In the genomic region with DNA sequence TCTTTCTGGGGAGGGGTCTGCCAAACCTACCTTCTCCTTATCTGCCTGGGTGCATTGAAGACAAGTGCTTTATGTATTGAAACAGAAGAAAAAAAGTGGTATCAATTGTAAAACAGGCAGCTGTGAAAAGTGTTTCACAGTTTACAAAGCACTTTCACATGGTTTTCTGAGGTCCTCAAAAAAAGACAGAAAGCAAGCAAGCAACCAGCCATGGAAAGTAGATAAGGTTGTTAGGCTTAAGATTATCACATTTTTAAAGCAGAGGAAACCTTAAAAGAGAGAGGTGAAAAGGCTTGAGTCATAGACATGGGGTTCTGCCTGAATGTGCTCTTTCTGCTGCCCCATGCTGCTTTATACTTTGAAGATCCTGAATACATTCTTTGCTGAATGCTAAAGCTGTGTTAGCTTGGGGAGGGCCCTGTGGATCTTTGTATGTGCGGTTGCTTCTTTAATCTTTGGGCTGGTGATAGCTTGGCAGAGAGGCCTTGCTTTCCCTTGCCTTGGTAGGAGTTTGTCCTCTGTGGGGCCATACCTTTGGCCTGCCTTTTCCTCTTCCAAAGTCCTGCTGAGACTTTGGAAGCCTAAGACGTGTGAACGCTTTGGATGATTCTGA, we compare ENCODE assay signal across 8 cellular contexts. TPM values are rescaled to one million over a fixed set of nuclear protein-coding genes. Genes with fewer than 3 reads are reported as not detected.
DNase-seq lines count a peak whose midpoint lies in the region; ATAC-seq and TF ChIP-seq lines count a peak whose summit lies in the region.

No MANE protein-coding gene starts in this region.

- H3K27me3 ChIP-seq in Caco-2 (replicated peaks; ENCODE audit: control insufficient read depth, insufficient read depth, low read length) (no peaks in the 10 kb centered on the region), duodenal mucosa (ENCODE audit: control insufficient read depth in 1 of 2, insufficient read depth in 2 of 2, low read length in 2 of 2) (no peaks in the 10 kb centered on the region), neuron (ENCODE audit: insufficient read depth, low read length) (no peaks in the 10 kb centered on the region)

- peak overlapping the region; percentile 69 to 88 for H3K9ac ChIP-seq in duodenal mucosa (ENCODE audit: low read depth in 1 of 2, low read length in 2 of 2)

- intact Hi-C loops in Caco-2 (cut with micrococcal nuclease; ENCODE audit: unreplicated experiment): loop anchor here (5.0 kb wide), 1 partner anchor 134 kb away; no protein-coding TSS in a partner anchor

- H3K27ac ChIP-seq in duodenal mucosa (ENCODE audit: low read depth, low read length): peak overlapping the region; percentile 0

- H3K27me3 Mint-ChIP-seq in Caco-2 (ENCODE audit: insufficient read depth, unreplicated experiment): no peaks in the 10 kb centered on the region

- H3K4me3 ChIP-seq in Caco-2 (ENCODE audit: low read depth, low read length) (peak overlapping the region; percentile 89), duodenal mucosa (ENCODE audit: low read depth in 1 of 2, low read length in 2 of 2) (peak overlapping the region; percentile 86 to 90), neuron (ENCODE audit: low read length) (peak overlapping the region; percentile 94)

- peak overlapping the region; percentile 88 for H3K27ac Mint-ChIP-seq in Caco-2 (ENCODE audit: unreplicated experiment)

- no peaks in the 10 kb centered on the region for H3K9me3 Mint-ChIP-seq in Caco-2 (ENCODE audit: unreplicated experiment)

- DNase-seq in Caco-2 (peak in 1 of 2 experiments; percentile 18), OCI-M1 (lab: John Stamatoyannopoulos, UW) (peak; percentile 53), NCI-H1105 treated with DMSO at 0.1 percent for 48 hours (lab: John Stamatoyannopoulos, UW) (no peak), NCI-H2227 treated with DMSO at 0.1 percent for 48 hours (lab: John Stamatoyannopoulos, UW) (no peak), NCI-H774 (lab: John Stamatoyannopoulos, UW) (no peak)

- CTCF ChIA-PET in Caco-2 (lab: Charles Lee): no interaction called here

- H3K4me3 Mint-ChIP-seq in Caco-2 (ENCODE audit: unreplicated experiment): peak overlapping the region; percentile 96

- H3K9me3 ChIP-seq in Caco-2 (no peaks in the 10 kb centered on the region), duodenal mucosa (ENCODE audit: control insufficient read depth in 1 of 2, low read length in 2 of 2) (no peaks in the 10 kb centered on the region), neuron (ENCODE audit: low read length) (no peaks in the 10 kb centered on the region)

- H2AFZ ChIP-seq in neuron (ENCODE audit: low read depth, low read length): no peak overlapping the region

- peaks cover 45% of the 10 kb centered on the region for H3K36me3 Mint-ChIP-seq in Caco-2 (ENCODE audit: insufficient read depth, unreplicated experiment)

- peaks cover 1% of the 10 kb centered on the region; the same call in 1 of the 2 replicates for H3K36me3 ChIP-seq in Caco-2 (ENCODE audit: control insufficient read depth, insufficient read depth, low read length)
- peaks cover 0 to 6% of the 10 kb centered on the region in 2 donors for H3K36me3 ChIP-seq in duodenal mucosa (ENCODE audit: control insufficient read depth in 1 of 2, insufficient read depth in 2 of 2, low read length in 2 of 2)
- peaks cover 9% of the 10 kb centered on the region for H3K36me3 ChIP-seq in neuron (ENCODE audit: insufficient read depth, low read length)

- H3K4me1 ChIP-seq in Caco-2: peaks cover 30% of the 10 kb centered on the region
- H3K4me1 ChIP-seq in duodenal mucosa (ENCODE audit: control insufficient read depth in 1 of 2, insufficient read depth in 2 of 2, low read length in 2 of 2): peaks cover 42% of the 10 kb centered on the region in 2 donors
- H3K4me1 ChIP-seq in neuron (ENCODE audit: insufficient read depth, low read length): peaks cover 35% of the 10 kb centered on the region

- H3K4me1 Mint-ChIP-seq in Caco-2 (ENCODE audit: low read depth, unreplicated experiment): peaks cover 41% of the 10 kb centered on the region

- POLR2A ChIA-PET in Caco-2 (lab: Charles Lee): interaction anchor here (0.6 kb wide), 1 partner anchor 82 kb away, joined by 7 read pairs; no protein-coding TSS in a partner anchor

- no peak for TF ChIP-seq CTCF in Caco-2 (IDR thresholded peaks at IDR 0.05; ENCODE audit: insufficient read depth in 1 of 2, low read depth in 1 of 2, low read length in 1 of 2, severe bottlenecking in 1 of 2, unreplicated experiment in 1 of 2)

- TSS peak; percentile 3 for BruUV-seq in Caco-2 (replicated peaks; lab: Mats Ljungman, UMichigan)

- ATAC-seq in HG02852 (IDR thresholded peaks at IDR 0.05; ENCODE audit: unreplicated experiment): no peak

RNA-seq across cellular contexts. Expression of a gene that starts 2.6 kb away (rescaled TPM):
- total RNA-seq in Caco-2 (2022): 51.5 and 54.8 TPM in 2 replicates
